ENCODE assay signal across 19 cellular contexts in the genomic region with DNA sequence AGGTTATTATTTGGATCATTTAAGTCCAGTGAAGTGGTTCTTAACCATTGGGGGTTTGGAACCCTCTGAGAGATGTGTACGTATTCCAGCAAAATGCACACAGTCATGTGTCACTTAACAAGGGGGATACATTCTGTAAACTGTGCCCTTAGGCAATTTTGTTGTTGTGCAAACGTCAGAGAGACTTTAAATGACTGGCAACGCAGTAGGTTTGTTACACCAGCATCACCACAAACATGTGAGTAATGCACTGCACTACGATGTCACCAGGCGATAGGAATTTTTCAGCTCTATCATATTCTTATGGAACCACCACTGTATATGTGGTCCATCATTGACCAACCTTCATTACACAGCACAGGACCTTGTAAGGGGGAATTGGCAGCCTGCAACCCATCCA. TPM values are rescaled to one million over a fixed set of nuclear protein-coding genes. Genes with fewer than 3 reads are reported as not detected.
DNase-seq lines count a peak whose midpoint lies in the region; ATAC-seq, FAIRE-seq and TF ChIP-seq lines count a peak whose summit lies in the region.
"Had no signal": no experiment of that assay in that cellular context is flagged by ENCODE, and none has a peak within 500 bp of the region (broad histone marks: within the 10 kb centered on the region; RNA-seq: fewer than 3 reads in every experiment).

No MANE protein-coding gene starts in this region.

- in situ Hi-C loops in IMR-90 (cut with MboI; ENCODE audit: low sequenced_read_pairs) (no loop called here), K562 (cut with MboI) (no loop called here)

- BruUV-seq in IMR-90 (replicated peaks; lab: Mats Ljungman, UMichigan): no TSS peak
- no TSS peak for BruUV-seq in K562 (replicated peaks; lab: Mats Ljungman, UMichigan)

- CTCF ChIA-PET in IMR-90 (lab: Yijun Ruan, JAX): interaction anchor here (2.4 kb wide), 1 partner anchor 12 kb away, joined by 10 read pairs; a partner anchor contains a TSS
- CTCF ChIA-PET in K562 (lab: Yijun Ruan, JAX; ENCODE audit: low intra/inter-chr PET ratio): no interaction called here
- CTCF ChIA-PET in GM10248 (lab: Yijun Ruan, JAX): interaction anchor here (0.7 to 11.5 kb wide), 6 partner anchors 11 to 356 kb away, joined by 3 to 96 read pairs (median 6); a partner anchor contains a TSS

- DNase-seq in IMR-90 (peak; percentile 61), K562 (ENCODE audit: extremely low read depth in 1 of 4, low spot score in 3 of 4) (no peak), hepatocyte (ENCODE audit: low spot score) (no peak), substantia nigra (lab: John Stamatoyannopoulos, UW) (no peak), BE2C (no peak), GM10248 (ENCODE audit: extremely low spot score) (no peak)
- no peak for DNase-seq in activated CD8-positive, alpha-beta memory T cell treated with anti-CD3 and anti-CD28 coated beads, Interleukin-2, amount 50 U/mL, for 48 hours
- DNase-seq: activated CD4-positive, alpha-beta T cell treated with anti-CD3 and anti-CD28 coated beads, Interleukin-2, amount 50 U/mL, for 1 hour; GDM1; left ventricle myocardium superior; NCI-H2029 treated with DMSO at 0.1 percent for 48 hours; NCI-H524; ovary; stimulated activated CD4-positive, alpha-beta T cell treated with anti-CD3 and anti-CD28 coated beads, Interleukin-2, amount 100 ng/mL, for 48 hours had no signal

- ATAC-seq in IMR-90 (ENCODE audit: low read depth) (peak; percentile 40), K562 (peak; percentile 26; the same call in 2 of the 3 replicates)
- ATAC-seq: activated naive CD4-positive, alpha-beta T cell treated with anti-CD3 and anti-CD28 coated beads, Interleukin-2, amount 50 U/mL, for 72 hours; left ventricle myocardium superior; SK-N-SH treated with all-trans-retinoic acid at 6 μM for 48 hours had no signal

- TF ChIP-seq EP300 in K562 (IDR thresholded peaks at IDR 0.05; ENCODE audit: low read length): no peak

- H3K9me1 ChIP-seq in IMR-90 (ENCODE audit: insufficient read depth, low read length): peaks cover 17% of the 10 kb centered on the region
- H3K9me1 ChIP-seq in K562 (ENCODE audit: control insufficient read depth, insufficient read depth, low read length): no peaks in the 10 kb centered on the region

- 100% methylated on average over 1 of the region's 5 CpGs; no CpG with 5 or more reads in 1 of the 2 experiments for WGBS in IMR-90 (ENCODE audit: extremely low coverage in 2 of 2, insufficient read length in 1 of 2), 2 experiments
- 76% methylated on average over 5 of the region's 5 CpGs for WGBS in K562 (ENCODE audit: insufficient coverage, low coverage, missing lambda C conversion rate)
- WGBS in hepatocyte (ENCODE audit: low lambda C conversion rate, missing lambda C conversion rate): 75% methylated on average over 5 of the region's 5 CpGs

- peak overlapping the region; percentile 29 for H2BK5ac ChIP-seq in IMR-90 (ENCODE audit: low read depth, low read length, poor library complexity, severe bottlenecking)

- H4K91ac ChIP-seq in IMR-90 (ENCODE audit: insufficient read depth, low read depth, low read length): no peak overlapping the region

- H3K23ac ChIP-seq in IMR-90 (ENCODE audit: low read depth, low read length): peak overlapping the region; percentile 34; the same call in 1 of the 2 replicates

- no peak for TF ChIP-seq RAD21 in IMR-90 (IDR thresholded peaks at IDR 0.05; ENCODE audit: low read length)
- TF ChIP-seq RAD21 in K562 (CRISPR knock-in tag; conservative IDR thresholded peaks at IDR 0.05 in 1 of 2, IDR thresholded peaks at IDR 0.05 in 1 of 2): no peak

- H3K9me3 ChIP-seq in IMR-90 (ENCODE audit: control insufficient read depth, insufficient read depth, low read length) (no peaks in the 10 kb centered on the region), K562 (replicated peaks; ENCODE audit: control insufficient read depth, insufficient read depth, low read depth, low read length) (no peaks in the 10 kb centered on the region), hepatocyte (ENCODE audit: low read depth) (no peaks in the 10 kb centered on the region), BE2C (no peaks in the 10 kb centered on the region)
- H3K9me3 ChIP-seq: ovary, suprapubic skin had no signal

- POLR2A ChIA-PET in IMR-90 (lab: Charles Lee; ENCODE audit: unreplicated experiment) (no interaction called here), K562 (lab: Yijun Ruan, JAX) (interaction anchor here (0.7 to 8.3 kb wide), 7 partner anchors 9 to 227 kb away, joined by 3 to 77 read pairs (median 3); a partner anchor contains a TSS), GM10248 (lab: Yijun Ruan, JAX) (no interaction called here)

- H3K4ac ChIP-seq in IMR-90 (ENCODE audit: low read depth, low read length): peak overlapping the region; percentile 19; the same call in 1 of the 2 replicates

- H4K5ac ChIP-seq in IMR-90 (ENCODE audit: low read depth, low read length): no peak overlapping the region

- no peak overlapping the region for H3K27ac ChIP-seq in IMR-90 (ENCODE audit: insufficient read depth, low read length)
- H3K27ac ChIP-seq in K562 (ENCODE audit: extremely low read depth, low read depth, low read length): no peak overlapping the region
- peak overlapping the region; percentile 72 for H3K27ac ChIP-seq in hepatocyte
- peak overlapping the region; percentile 18 for H3K27ac ChIP-seq in substantia nigra (ENCODE audit: low read depth, low read length, poor library complexity, severe bottlenecking)
- H3K27ac ChIP-seq: ovary, suprapubic skin had no signal

- no peaks in the 10 kb centered on the region for H3K9me2 ChIP-seq in hepatocyte (replicated peaks; ENCODE audit: insufficient read depth)

- H2AK5ac ChIP-seq in IMR-90 (ENCODE audit: low read depth, low read length): no peak overlapping the region

- dilution Hi-C loops in IMR-90 (cut with HindIII; ENCODE audit: low sequenced_read_pairs, unreplicated experiment): no loop called here

- peaks cover 50% of the 10 kb centered on the region for H4K20me1 ChIP-seq in IMR-90 (ENCODE audit: insufficient read depth, low read length)
- H4K20me1 ChIP-seq in K562 (replicated peaks; ENCODE audit: control insufficient read depth, insufficient read depth, low read length): peaks cover 9% of the 10 kb centered on the region
- peaks cover 40% of the 10 kb centered on the region for H4K20me1 ChIP-seq in hepatocyte (ENCODE audit: insufficient read depth, poor library complexity, severe bottlenecking)

- H3K4me3 ChIP-seq in IMR-90 (ENCODE audit: insufficient read depth, low read depth, low read length) (no peak overlapping the region), K562 (no peak overlapping the region), hepatocyte (no peak overlapping the region), BE2C (ENCODE audit: low read depth, low read length) (no peak overlapping the region)
- H3K4me3 ChIP-seq: ovary, suprapubic skin had no signal

- H3K36me3 ChIP-seq in IMR-90 (ENCODE audit: control insufficient read depth, insufficient read depth, low read length) (peaks cover 4% of the 10 kb centered on the region), K562 (ENCODE audit: control insufficient read depth, insufficient read depth, low read length) (peaks cover 36% of the 10 kb centered on the region), hepatocyte (replicated peaks; ENCODE audit: insufficient read depth, low read depth) (no peaks in the 10 kb centered on the region), BE2C (peaks cover 7% of the 10 kb centered on the region)
- H3K36me3 ChIP-seq: ovary, suprapubic skin had no signal

- H2BK15ac ChIP-seq in IMR-90 (ENCODE audit: low read depth, low read length): no peak overlapping the region

- H3K4me1 ChIP-seq in IMR-90 (ENCODE audit: control insufficient read depth, insufficient read depth, low read length) (peaks cover 6% of the 10 kb centered on the region), K562 (replicated peaks in 1 of 2; ENCODE audit: control insufficient read depth in 2 of 2, insufficient read depth in 2 of 2, low read length in 2 of 2) (peaks cover 0 to 18% of the 10 kb centered on the region in 2 experiments; a peak in 3 of 5 replicates), hepatocyte (ENCODE audit: insufficient read depth) (peaks cover 35% of the 10 kb centered on the region), BE2C (no peaks in the 10 kb centered on the region)

- no peaks in the 10 kb centered on the region for H3K27me3 ChIP-seq in IMR-90 (ENCODE audit: control insufficient read depth, insufficient read depth, low read length)
- H3K27me3 ChIP-seq in K562 (ENCODE audit: control insufficient read depth in 2 of 2, insufficient read depth in 2 of 2, low read length in 2 of 2): no peaks in the 10 kb centered on the region
- no peaks in the 10 kb centered on the region for H3K27me3 ChIP-seq in hepatocyte
- no peaks in the 10 kb centered on the region for H3K27me3 ChIP-seq in BE2C
- H3K27me3 ChIP-seq: ovary, suprapubic skin had no signal

- H3K9ac ChIP-seq in IMR-90 (ENCODE audit: low read depth, low read length) (no peak overlapping the region), K562 (ENCODE audit: insufficient read depth in 1 of 2, low read depth in 2 of 2, low read length in 2 of 2) (no peak overlapping the region)

- no peak overlapping the region for H3K18ac ChIP-seq in IMR-90 (ENCODE audit: low read depth, low read length)

- peaks cover 40 to 84% of the 10 kb centered on the region in 2 experiments for H3K79me1 ChIP-seq in IMR-90 (ENCODE audit: low read depth in 1 of 2, low read length in 2 of 2)

- peaks cover 49% of the 10 kb centered on the region for H3K79me2 ChIP-seq in K562 (ENCODE audit: control insufficient read depth, insufficient read depth, low read length)
- H3K79me2 ChIP-seq in hepatocyte: peaks cover 100% of the 10 kb centered on the region

- H2BK20ac ChIP-seq in IMR-90 (ENCODE audit: low read depth, low read length): no peak overlapping the region

- H2BK120ac ChIP-seq in IMR-90 (ENCODE audit: low read depth, low read length): no peak overlapping the region

- TF ChIP-seq CTCF in IMR-90 (conservative IDR thresholded peaks at IDR 0.05; ENCODE audit: low read depth, low read length): no peak
- TF ChIP-seq CTCF in K562 (IDR thresholded peaks at IDR 0.05 in 2 of 3, conservative IDR thresholded peaks at IDR 0.05 in 1 of 3; ENCODE audit: insufficient read depth in 2 of 3, low read depth in 1 of 3, low read length in 3 of 3): no peak
- TF ChIP-seq CTCF in hepatocyte (IDR thresholded peaks at IDR 0.05; ENCODE audit: poor library complexity): no peak
- TF ChIP-seq CTCF in BE2C (IDR thresholded peaks at IDR 0.05; ENCODE audit: low read depth, low read length): no peak
- no peak for TF ChIP-seq CTCF in GM10248 (IDR thresholded peaks at IDR 0.05; ENCODE audit: control extremely low read depth, extremely low read depth, low read depth, missing control alignments)

- H3K14ac ChIP-seq in IMR-90 (replicated peaks; ENCODE audit: low read depth, low read length): peak overlapping the region; percentile 28; the same call in 1 of the 2 replicates

- no peak overlapping the region for H4K8ac ChIP-seq in IMR-90 (ENCODE audit: low read depth in 2 of 2, low read length in 2 of 2)

- intact Hi-C loops in IMR-90 (cut with micrococcal nuclease): no loop called here
- intact Hi-C loops in K562 (cut with micrococcal nuclease): no loop called here

- no peak overlapping the region for H2AFZ ChIP-seq in IMR-90 (replicated peaks; ENCODE audit: low read length, poor library complexity)
- no peak overlapping the region for H2AFZ ChIP-seq in K562 (ENCODE audit: low read depth, low read length)
- H2AFZ ChIP-seq in hepatocyte: no peak overlapping the region

- no peak overlapping the region for H2AK9ac ChIP-seq in IMR-90 (replicated peaks; ENCODE audit: low read depth, low read length, poor library complexity)

- no peak overlapping the region for H3K56ac ChIP-seq in IMR-90 (ENCODE audit: extremely low read depth, insufficient read depth, low read length)

- TF ChIP-seq POLR2A in IMR-90 (IDR thresholded peaks at IDR 0.05; ENCODE audit: low read depth, low read length) (no peak), K562 (conservative IDR thresholded peaks at IDR 0.05) (no peak)

- FAIRE-seq in K562 (lab: Jason Lieb, UNC): no peak
- FAIRE-seq: GM12892, TTC549 had no signal

- no peak overlapping the region for H3K4me2 ChIP-seq in IMR-90 (ENCODE audit: low read depth, low read length)
- no peak overlapping the region for H3K4me2 ChIP-seq in K562 (ENCODE audit: insufficient read depth, low read length)
- peak overlapping the region; percentile 8 for H3K4me2 ChIP-seq in hepatocyte

RNA-seq across cellular contexts. Expression of a gene that starts 11.9 kb away (rescaled TPM):
- total RNA-seq in IMR-90 (2012; rRNA removed) (73.9 and 76.0 TPM in 2 replicates), K562 (2014; rRNA removed) (39.8 and 40.1 TPM in 2 replicates), K562 (2014; rRNA removed; fragmentation: Illumina TruSeq; extraction: Trizol) (44.5 and 49.8 TPM in 2 replicates), K562 (2015; rRNA removed; fragmentation: Illumina TruSeq; extraction: Trizol) (40.5 and 40.9 TPM in 2 replicates), K562 (2021) (75.5 and 84.9 TPM in 2 replicates), hepatocyte (49.2 and 56.2 TPM in 2 replicates)
- polyA plus RNA-seq in IMR-90 (2012; rRNA removed) (63.9 and 75.1 TPM in 2 replicates), K562 (2011; rRNA removed) (96.4 and 118 TPM in 2 replicates), K562 (2014; fragmentation: Illumina TruSeq; extraction: Trizol) (75.5 and 83.7 TPM in 2 replicates), K562 (2014; fragmentation: Nextera tagmentation; extraction: Ambion mirVana) (10 to 100 TPM; 27.3 to 32.9 TPM), K562 (2014; rRNA removed) (53.4 and 56.3 TPM in 2 replicates), hepatocyte (88.4 and 97.6 TPM in 2 replicates)
- polyA plus RNA-seq in IMR-90 (2012; cell fraction: cytosol; rRNA removed): 25.3 and 33.6 TPM in 2 replicates
- polyA plus RNA-seq in IMR-90 (2012; cell fraction: nucleus; rRNA removed; ENCODE audit: low replicate concordance): 45.6 and 132 TPM in 2 replicates
- 86.0 and 94.1 TPM in 2 replicates for total RNA-seq in K562 (2011; cell fraction: chromatin; rRNA removed; ENCODE audit: low replicate concordance)
- total RNA-seq in K562 (2011; cell fraction: nucleolus; rRNA removed): 41.9 and 46.3 TPM in 2 replicates
- 65.2 and 107 TPM in 2 replicates for total RNA-seq in K562 (2011; cell fraction: nucleoplasm; rRNA removed)
- polyA plus RNA-seq in K562 (2011; cell fraction: cytosol; rRNA removed): 57.9 and 73.1 TPM in 2 replicates
- 97.2 and 104 TPM in 2 replicates for polyA plus RNA-seq in K562 (2011; cell fraction: nucleus; rRNA removed)
- polyA plus RNA-seq in K562 (2012): 84.4 and 103 TPM in 2 replicates
- 87.3 and 94.7 TPM in 2 replicates for polyA minus RNA-seq in K562 (2011; rRNA and poly(A)+ RNA removed)
- polyA minus RNA-seq in K562 (2011; cell fraction: cytosol; rRNA and poly(A)+ RNA removed): 52.4 and 62.1 TPM in 2 replicates
- 32.6 and 50.8 TPM in 2 replicates for polyA minus RNA-seq in K562 (2011; cell fraction: nucleus; rRNA and poly(A)+ RNA removed)
- polyA plus RNA-seq in BE2C (2012; ENCODE audit: insufficient read depth, insufficient read length, low read depth): 69.6 TPM

RNA-seq across cellular contexts. Expression of a gene that starts 37.9 kb away (rescaled TPM):
- total RNA-seq in IMR-90 (2012; rRNA removed) (31.4 and 33.5 TPM in 2 replicates), K562 (2014; rRNA removed) (34.2 and 40.1 TPM in 2 replicates), K562 (2014; rRNA removed; fragmentation: Illumina TruSeq; extraction: Trizol) (27.6 and 28.6 TPM in 2 replicates), K562 (2015; rRNA removed; fragmentation: Illumina TruSeq; extraction: Trizol) (29.0 and 30.6 TPM in 2 replicates), K562 (2021) (38.5 and 42.3 TPM in 2 replicates), hepatocyte (44.6 and 49.0 TPM in 2 replicates)
- polyA plus RNA-seq in IMR-90 (2012; rRNA removed) (28.6 and 30.4 TPM in 2 replicates), K562 (2011; rRNA removed) (32.6 and 32.8 TPM in 2 replicates), K562 (2014; fragmentation: Illumina TruSeq; extraction: Trizol) (30.6 and 32.2 TPM in 2 replicates), K562 (2014; fragmentation: Nextera tagmentation; extraction: Ambion mirVana) (10 to 100 TPM in 1 of 2 experiments, 1 to 10 TPM in 1; 9.9 to 10.5 TPM), K562 (2014; rRNA removed) (30.4 and 32.0 TPM in 2 replicates), hepatocyte (29.1 and 38.0 TPM in 2 replicates)
- polyA plus RNA-seq in IMR-90 (2012; cell fraction: cytosol; rRNA removed): 13.7 and 17.1 TPM in 2 replicates
- polyA plus RNA-seq in IMR-90 (2012; cell fraction: nucleus; rRNA removed; ENCODE audit: low replicate concordance): 82.7 and 95.7 TPM in 2 replicates
- total RNA-seq in K562 (2011; cell fraction: chromatin; rRNA removed; ENCODE audit: low replicate concordance): 216 and 291 TPM in 2 replicates
- 159 and 160 TPM in 2 replicates for total RNA-seq in K562 (2011; cell fraction: nucleolus; rRNA removed)
- total RNA-seq in K562 (2011; cell fraction: nucleoplasm; rRNA removed): 167 and 180 TPM in 2 replicates
- polyA plus RNA-seq in K562 (2011; cell fraction: cytosol; rRNA removed): 20.9 and 23.7 TPM in 2 replicates
- polyA plus RNA-seq in K562 (2011; cell fraction: nucleus; rRNA removed): 128 and 143 TPM in 2 replicates
- 23.1 and 25.5 TPM in 2 replicates for polyA plus RNA-seq in K562 (2012)
- 51.3 and 51.8 TPM in 2 replicates for polyA minus RNA-seq in K562 (2011; rRNA and poly(A)+ RNA removed)
- polyA minus RNA-seq in K562 (2011; cell fraction: cytosol; rRNA and poly(A)+ RNA removed): 16.5 and 21.1 TPM in 2 replicates
- polyA minus RNA-seq in K562 (2011; cell fraction: nucleus; rRNA and poly(A)+ RNA removed): 79.6 and 106 TPM in 2 replicates
- 49.2 TPM for polyA plus RNA-seq in BE2C (2012; ENCODE audit: insufficient read depth, insufficient read length, low read depth)

Comparison
In these comparisons a context has a peak if more than half of its experiments do, and no peak if none do; other contexts are left out.
1. H3K27ac ChIP-seq: peak in hepatocyte (single experiment) and substantia nigra (single experiment); none in IMR-90 (single experiment) and K562 (single experiment).